ENCODE assay signal across 30 cellular contexts in the genomic region with DNA sequence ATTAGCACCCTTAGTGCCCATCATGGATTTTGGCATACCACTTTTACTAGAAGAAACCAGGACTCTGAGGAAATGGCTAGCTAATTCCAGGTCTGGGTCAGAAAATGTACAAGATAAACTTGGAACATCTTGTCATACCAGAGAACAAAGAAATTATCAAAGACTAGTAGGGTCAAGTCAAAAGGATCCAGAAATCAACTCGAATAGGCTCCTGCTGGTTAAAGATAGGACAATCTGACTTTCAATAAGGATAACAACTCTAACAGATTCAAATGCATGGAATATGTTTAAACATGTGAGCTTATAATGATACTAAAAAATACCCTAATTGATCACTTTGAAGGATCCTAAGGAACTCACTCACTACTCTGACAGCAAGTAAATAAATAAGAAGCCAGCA.
"Had no signal": no experiment of that assay in that cellular context is flagged by ENCODE, and none has a peak within 500 bp of the region (broad histone marks: within the 10 kb centered on the region; RNA-seq: fewer than 3 reads in every experiment).

No MANE protein-coding gene starts in this region.

- H3K27me3 ChIP-seq: ascending aorta, breast epithelium, cardiac muscle cell, colonic mucosa, heart left ventricle had no signal

- H3K36me3 ChIP-seq: ascending aorta, breast epithelium, cardiac muscle cell, colonic mucosa, heart left ventricle had no signal

- H3K9me3 ChIP-seq: ascending aorta, breast epithelium, colonic mucosa, heart left ventricle had no signal

- H3K4me3 ChIP-seq: ascending aorta, breast epithelium, cardiac muscle cell, colonic mucosa, heart left ventricle had no signal

- H3K36me3 Mint-ChIP-seq: activated naive CD4-positive, alpha-beta T cell treated with anti-CD3 and anti-CD28 coated beads, Interleukin-2, amount 50 U/mL, for 72 hours; activated naive CD8-positive, alpha-beta T cell treated with anti-CD3 and anti-CD28 coated beads, Interleukin-2, amount 10 ng/mL, durations not matched to agents 7 days and 5 days; T-cell; WTC11 had no signal

- DNase-seq: activated CD4-positive, alpha-beta memory T cell treated with anti-CD3 and anti-CD28 coated beads, Interleukin-2, amount 10 ng/mL, durations not matched to agents 7 days and 5 days; activated CD4-positive, alpha-beta T cell treated with anti-CD3 and anti-CD28 coated beads for 1 hour; activated CD4-positive, alpha-beta T cell treated with anti-CD3 and anti-CD28 coated beads for 4 hours; activated CD4-positive, alpha-beta T cell treated with anti-CD3 and anti-CD28 coated beads, Interleukin-2, amount 10 ng/mL, durations not matched to agents 7 days and 5 days; activated CD4-positive, alpha-beta T cell treated with anti-CD3 and anti-CD28 coated beads, Interleukin-2, amount 50 U/mL, for 4 hours; activated CD8-positive, alpha-beta memory T cell treated with anti-CD3 and anti-CD28 coated beads, Interleukin-2, amount 50 U/mL, for 48 hours; activated gamma-delta T cell; activated naive CD4-positive, alpha-beta T cell; activated naive CD4-positive, alpha-beta T cell treated with anti-CD3 and anti-CD28 coated beads, Interleukin-2, amount 10 ng/mL, durations not matched to agents 7 days and 5 days; activated naive CD8-positive, alpha-beta T cell treated with anti-CD3 and anti-CD28 coated beads, Interleukin-2, amount 10 ng/mL, durations not matched to agents 7 days and 5 days; activated T-cell treated with anti-CD3 and anti-CD28 coated beads for 4 hours; activated T-cell treated with anti-CD3 and anti-CD28 coated beads, Interleukin-2, amount 50 U/mL, for 24 hours; activated T-cell treated with anti-CD3 and anti-CD28 coated beads, Interleukin-2, amount 50 U/mL, for 72 hours; central memory CD4-positive, alpha-beta T cell; cerebellar nuclear complex; colonic mucosa; effector CD8-positive, alpha-beta T cell; foreskin fibroblast; glutamatergic neuron; heart left ventricle; T-cell had no signal

- H3K27me3 Mint-ChIP-seq: activated CD4-positive, alpha-beta memory T cell treated with anti-CD3 and anti-CD28 coated beads, Interleukin-2, amount 10 ng/mL, durations not matched to agents 7 days and 5 days; activated CD4-positive, alpha-beta T cell treated with anti-CD3 and anti-CD28 coated beads, Interleukin-2, amount 10 ng/mL, durations not matched to agents 7 days and 5 days; activated naive CD4-positive, alpha-beta T cell treated with anti-CD3 and anti-CD28 coated beads, Interleukin-2, amount 10 ng/mL, durations not matched to agents 7 days and 5 days; activated T-cell treated with anti-CD3 and anti-CD28 coated beads, Interleukin-2, amount 50 U/mL, for 24 hours; brain had no signal

- H3K4me1 ChIP-seq: breast epithelium, colonic mucosa had no signal

- H3K27ac Mint-ChIP-seq: activated CD4-positive, alpha-beta memory T cell treated with anti-CD3 and anti-CD28 coated beads, Interleukin-2, amount 10 ng/mL, durations not matched to agents 7 days and 5 days; activated CD4-positive, alpha-beta T cell treated with anti-CD3 and anti-CD28 coated beads, Interleukin-2, amount 10 ng/mL, durations not matched to agents 7 days and 5 days; activated naive CD4-positive, alpha-beta T cell treated with anti-CD3 and anti-CD28 coated beads, Interleukin-2, amount 10 ng/mL, durations not matched to agents 7 days and 5 days; activated naive CD4-positive, alpha-beta T cell treated with anti-CD3 and anti-CD28 coated beads, Interleukin-2, amount 50 U/mL, for 72 hours; activated naive CD8-positive, alpha-beta T cell treated with anti-CD3 and anti-CD28 coated beads, Interleukin-2, amount 10 ng/mL, durations not matched to agents 7 days and 5 days; activated T-cell treated with anti-CD3 and anti-CD28 coated beads, Interleukin-2, amount 50 U/mL, for 24 hours; activated T-cell treated with anti-CD3 and anti-CD28 coated beads, Interleukin-2, amount 50 U/mL, for 72 hours; T-cell; T-helper 1 cell treated with Interleukin-12 subunit alpha and Interleukin-12 subunit beta and Interleukin-4 antibody, amounts not matched to agents 30 μg/mL and 1 μg/mL, for 36 hours; WTC11 had no signal

- ATAC-seq: activated naive CD4-positive, alpha-beta T cell treated with anti-CD3 and anti-CD28 coated beads, Interleukin-2, amount 50 U/mL, for 72 hours; activated T-cell treated with anti-CD3 and anti-CD28 coated beads, Interleukin-2, amount 50 U/mL, for 72 hours; esophagus mucosa; heart left ventricle; T-cell had no signal

- H3K27ac ChIP-seq: ascending aorta, breast epithelium, cardiac muscle cell, colonic mucosa, heart left ventricle, VCaP had no signal

- H3K4me3 Mint-ChIP-seq: activated CD4-positive, alpha-beta memory T cell treated with anti-CD3 and anti-CD28 coated beads, Interleukin-2, amount 10 ng/mL, durations not matched to agents 7 days and 5 days; activated CD4-positive, alpha-beta T cell treated with anti-CD3 and anti-CD28 coated beads, Interleukin-2, amount 10 ng/mL, durations not matched to agents 7 days and 5 days; activated naive CD4-positive, alpha-beta T cell treated with anti-CD3 and anti-CD28 coated beads, Interleukin-2, amount 10 ng/mL, durations not matched to agents 7 days and 5 days; activated naive CD8-positive, alpha-beta T cell treated with anti-CD3 and anti-CD28 coated beads, Interleukin-2, amount 10 ng/mL, durations not matched to agents 7 days and 5 days; activated T-cell treated with anti-CD3 and anti-CD28 coated beads, Interleukin-2, amount 50 U/mL, for 24 hours; activated T-cell treated with anti-CD3 and anti-CD28 coated beads, Interleukin-2, amount 50 U/mL, for 72 hours; brain; T-cell; T-helper 1 cell treated with Interleukin-12 subunit alpha and Interleukin-12 subunit beta and Interleukin-4 antibody, amounts not matched to agents 30 μg/mL and 1 μg/mL, for 36 hours; WTC11 had no signal

- H3K9me3 Mint-ChIP-seq: activated CD4-positive, alpha-beta memory T cell treated with anti-CD3 and anti-CD28 coated beads, Interleukin-2, amount 10 ng/mL, durations not matched to agents 7 days and 5 days; activated CD4-positive, alpha-beta T cell treated with anti-CD3 and anti-CD28 coated beads, Interleukin-2, amount 10 ng/mL, durations not matched to agents 7 days and 5 days; activated naive CD4-positive, alpha-beta T cell treated with anti-CD3 and anti-CD28 coated beads, Interleukin-2, amount 10 ng/mL, durations not matched to agents 7 days and 5 days; activated naive CD4-positive, alpha-beta T cell treated with anti-CD3 and anti-CD28 coated beads, Interleukin-2, amount 50 U/mL, for 72 hours; activated naive CD8-positive, alpha-beta T cell treated with anti-CD3 and anti-CD28 coated beads, Interleukin-2, amount 10 ng/mL, durations not matched to agents 7 days and 5 days; activated T-cell treated with anti-CD3 and anti-CD28 coated beads, Interleukin-2, amount 50 U/mL, for 24 hours; activated T-cell treated with anti-CD3 and anti-CD28 coated beads, Interleukin-2, amount 50 U/mL, for 72 hours; brain; T-cell; T-helper 1 cell treated with Interleukin-12 subunit alpha and Interleukin-12 subunit beta and Interleukin-4 antibody, amounts not matched to agents 30 μg/mL and 1 μg/mL, for 36 hours; WTC11 had no signal
